ENCODE assay signal across 11 cellular contexts in genomic region chr5:139446956-139447779, GRCh38. TPM values are rescaled to one million over a fixed set of nuclear protein-coding genes. Genes with fewer than 3 reads are reported as not detected.
DNase-seq lines count a peak whose midpoint lies in the region; ATAC-seq and TF ChIP-seq lines count a peak whose summit lies in the region.
"Had no signal": no experiment of that assay in that cellular context is flagged by ENCODE, and none has a peak within 500 bp of the region (broad histone marks: within the 10 kb centered on the region; RNA-seq: fewer than 3 reads in every experiment).

No MANE protein-coding gene starts in this region.

- H3K36me3 ChIP-seq in osteoblast (ENCODE audit: insufficient read depth, low read length) (no peaks in the 10 kb centered on the region), prostate gland (no peaks in the 10 kb centered on the region)

- WGBS in prostate gland, result 88% methylated on average over 5 of the region's 5 CpGs

- peak overlapping the region; percentile 96 for H3K27ac Mint-ChIP-seq in activated CD4-positive, alpha-beta T cell treated with anti-CD3 and anti-CD28 coated beads, Interleukin-2, amount 10 ng/mL, durations not matched to agents 24 days and 14 days
- H3K27ac Mint-ChIP-seq in naive thymus-derived CD8-positive, alpha-beta T cell, result peak overlapping the region in 3 of 10 donors; percentile 11 to 86 (median 27)
- H3K27ac Mint-ChIP-seq: endodermal cell had no signal

- peak; percentile 71 for ATAC-seq in HG02571 (IDR thresholded peaks at IDR 0.05; ENCODE audit: unreplicated experiment)
- ATAC-seq in naive thymus-derived CD8-positive, alpha-beta T cell, result no peak

- TF ChIP-seq POLR2A in prostate gland (IDR thresholded peaks at IDR 0.05), result no peak

- H3K27me3 ChIP-seq in osteoblast (ENCODE audit: insufficient read depth, low read length) (no peaks in the 10 kb centered on the region), prostate gland (replicated peaks; ENCODE audit: insufficient read depth) (no peaks in the 10 kb centered on the region)

- peaks cover 7% of the 10 kb centered on the region for H3K9me3 Mint-ChIP-seq in activated CD4-positive, alpha-beta T cell treated with anti-CD3 and anti-CD28 coated beads, Interleukin-2, amount 10 ng/mL, durations not matched to agents 24 days and 14 days
- no peaks in the 10 kb centered on the region for H3K9me3 Mint-ChIP-seq in naive thymus-derived CD8-positive, alpha-beta T cell
- H3K9me3 Mint-ChIP-seq: endodermal cell had no signal

- H3K4me1 Mint-ChIP-seq in activated CD4-positive, alpha-beta T cell treated with anti-CD3 and anti-CD28 coated beads, Interleukin-2, amount 10 ng/mL, durations not matched to agents 24 days and 14 days, result peaks cover 61% of the 10 kb centered on the region
- peaks cover 16 to 42% (median 30%) of the 10 kb centered on the region in 4 donors for H3K4me1 Mint-ChIP-seq in naive thymus-derived CD8-positive, alpha-beta T cell

- intact Hi-C loops in activated CD4-positive, alpha-beta T cell treated with anti-CD3 and anti-CD28 coated beads, Interleukin-2, amount 10 ng/mL, durations not matched to agents 24 days and 14 days (cut with micrococcal nuclease), result loop anchor here (1.0 to 2.0 kb wide), 4 partner anchors 8 to 66 kb away; partner anchors contain the start of gene DNAJC18
- intact Hi-C loops in prostate gland (cut with DNase I), result no loop called here

- H3K4me3 Mint-ChIP-seq in activated CD4-positive, alpha-beta T cell treated with anti-CD3 and anti-CD28 coated beads, Interleukin-2, amount 10 ng/mL, durations not matched to agents 24 days and 14 days, result peak overlapping the region; percentile 54
- no peak overlapping the region for H3K4me3 Mint-ChIP-seq in naive thymus-derived CD8-positive, alpha-beta T cell
- H3K4me3 Mint-ChIP-seq: endodermal cell had no signal

- H3K9me3 ChIP-seq in osteoblast (ENCODE audit: low read depth, low read length) (no peaks in the 10 kb centered on the region), prostate gland (no peaks in the 10 kb centered on the region)

- POLR2A ChIA-PET in naive thymus-derived CD8-positive, alpha-beta T cell (lab: Charles Lee), result interaction anchor here (0.7 to 1.9 kb wide), 4 partner anchors 8 to 16 kb away, joined by 3 to 15 read pairs (median 4); partner anchors contain the start of gene DNAJC18

- peak overlapping the region; percentile 9 for H3K4me2 ChIP-seq in osteoblast (ENCODE audit: insufficient read depth, low read length)

- TF ChIP-seq CTCF in osteoblast (IDR thresholded peaks at IDR 0.05; ENCODE audit: extremely low read depth, low read depth, low read length) (no peak), prostate gland (IDR thresholded peaks at IDR 0.05) (no peak)

- H4K20me1 ChIP-seq in osteoblast (ENCODE audit: insufficient read depth, low read length), result no peaks in the 10 kb centered on the region

- no peaks in the 10 kb centered on the region for H3K27me3 Mint-ChIP-seq in activated CD4-positive, alpha-beta T cell treated with anti-CD3 and anti-CD28 coated beads, Interleukin-2, amount 10 ng/mL, durations not matched to agents 24 days and 14 days
- H3K27me3 Mint-ChIP-seq in naive thymus-derived CD8-positive, alpha-beta T cell, result no peaks in the 10 kb centered on the region

- no peak overlapping the region for H3K27ac ChIP-seq in osteoblast (ENCODE audit: low read depth, low read length)
- no peak overlapping the region for H3K27ac ChIP-seq in prostate gland

- peaks cover 19% of the 10 kb centered on the region for H3K36me3 Mint-ChIP-seq in activated CD4-positive, alpha-beta T cell treated with anti-CD3 and anti-CD28 coated beads, Interleukin-2, amount 10 ng/mL, durations not matched to agents 24 days and 14 days (ENCODE audit: low read depth)
- H3K36me3 Mint-ChIP-seq in naive thymus-derived CD8-positive, alpha-beta T cell, result no peaks in the 10 kb centered on the region

- H2AFZ ChIP-seq in osteoblast (ENCODE audit: low read length), result no peak overlapping the region

- peaks cover 35% of the 10 kb centered on the region for H3K4me1 ChIP-seq in osteoblast (ENCODE audit: insufficient read depth, low read length)
- H3K4me1 ChIP-seq in prostate gland (replicated peaks), result no peaks in the 10 kb centered on the region

- H3K4me3 ChIP-seq in osteoblast (ENCODE audit: insufficient read depth, low read length), result no peak overlapping the region
- no peak overlapping the region for H3K4me3 ChIP-seq in prostate gland
- H3K4me3 ChIP-seq: lung had no signal

- peak; percentile 78 for DNase-seq in activated CD4-positive, alpha-beta T cell treated with anti-CD3 and anti-CD28 coated beads, Interleukin-2, amount 10 ng/mL, durations not matched to agents 24 days and 14 days
- DNase-seq in activated CD4-positive, alpha-beta T cell treated with anti-CD3 and anti-CD28 coated beads, Interleukin-2, amount 50 U/mL, for 4 hours, result no peak
- DNase-seq in activated CD4-positive, alpha-beta T cell treated with anti-CD3 and anti-CD28 coated beads, Interleukin-2, amount 50 U/mL, for 48 hours, result peak; percentile 52 to 67
- DNase-seq in osteoblast (ENCODE audit: insufficient read length, low spot score, missing footprints), result peak; percentile 71
- DNase-seq in naive thymus-derived CD8-positive, alpha-beta T cell, result no peak
- no peak for DNase-seq in prostate gland (ENCODE audit: low spot score)
- no peak for DNase-seq in Ammon's horn (ENCODE audit: low spot score)
- DNase-seq: endodermal cell had no signal

- no peaks in the 10 kb centered on the region for H3K79me2 ChIP-seq in osteoblast (ENCODE audit: insufficient read depth, low read length)

RNA-seq across cellular contexts. Expression of gene DNAJC18, which starts 7.8 kb away (rescaled TPM):
- total RNA-seq in activated CD4-positive, alpha-beta T cell treated with anti-CD3 and anti-CD28 coated beads, Interleukin-2, amount 10 ng/mL, durations not matched to agents 24 days and 14 days, result 34.2 and 38.6 TPM in 2 replicates
- total RNA-seq in osteoblast (12.4 and 16.3 TPM in 2 replicates), prostate gland (10 to 100 TPM in 1 of 2 donors, 1 to 10 TPM in 1; 7.3 to 11.5 TPM)
- total RNA-seq in naive thymus-derived CD8-positive, alpha-beta T cell, result 1 to 10 TPM; 3.8 to 5.5 TPM
- polyA plus RNA-seq in naive thymus-derived CD8-positive, alpha-beta T cell, result 1 to 10 TPM; 2.8 to 9.1 (median 5.1) TPM

RNA-seq across cellular contexts. Expression of gene ECSCR, which starts 15.4 kb away (rescaled TPM):
- 1.6 and 1.7 TPM in 2 replicates for total RNA-seq in activated CD4-positive, alpha-beta T cell treated with anti-CD3 and anti-CD28 coated beads, Interleukin-2, amount 10 ng/mL, durations not matched to agents 24 days and 14 days
- total RNA-seq in osteoblast, result 0.36 TPM in 1 of 2 replicates, not detected in the other
- not detected for total RNA-seq in naive thymus-derived CD8-positive, alpha-beta T cell
- polyA plus RNA-seq in naive thymus-derived CD8-positive, alpha-beta T cell, result under 1 TPM in 1 of 3 donors, not detected in 2; 0.36 TPM
- 1 to 10 TPM; 5.3 to 6.7 TPM for total RNA-seq in prostate gland

RNA-seq across cellular contexts. Expression of gene SMIM33, which starts 23.6 kb away (rescaled TPM):
- total RNA-seq in activated CD4-positive, alpha-beta T cell treated with anti-CD3 and anti-CD28 coated beads, Interleukin-2, amount 10 ng/mL, durations not matched to agents 24 days and 14 days, result 0.37 and 0.38 TPM in 2 replicates
- not detected in 2 replicates for total RNA-seq in osteoblast
- under 1 TPM in 1 of 2 experiments, not detected in 1; 0.13 TPM for total RNA-seq in naive thymus-derived CD8-positive, alpha-beta T cell
- polyA plus RNA-seq in naive thymus-derived CD8-positive, alpha-beta T cell, result under 1 TPM; 0.17 to 0.43 (median 0.30) TPM
- not detected for total RNA-seq in prostate gland
- total RNA-seq: endodermal cell, lung had no signal
- polyA plus RNA-seq: AG04450 had no signal

RNA-seq across cellular contexts. Expression of gene STING1, which starts 35.4 kb away (rescaled TPM):
- total RNA-seq in activated CD4-positive, alpha-beta T cell treated with anti-CD3 and anti-CD28 coated beads, Interleukin-2, amount 10 ng/mL, durations not matched to agents 24 days and 14 days, result 198 and 201 TPM in 2 replicates
- total RNA-seq in osteoblast (46.3 and 48.3 TPM in 2 replicates), prostate gland (10 to 100 TPM; 33.8 to 59.1 TPM)
- 10 to 100 TPM; 65.3 to 68.1 TPM for total RNA-seq in naive thymus-derived CD8-positive, alpha-beta T cell
- polyA plus RNA-seq in naive thymus-derived CD8-positive, alpha-beta T cell, result 10 to 100 TPM; 40.6 to 87.3 (median 45.1) TPM

RNA-seq across cellular contexts. Expression of gene SPATA24, which starts 43.3 kb away (rescaled TPM):
- total RNA-seq in activated CD4-positive, alpha-beta T cell treated with anti-CD3 and anti-CD28 coated beads, Interleukin-2, amount 10 ng/mL, durations not matched to agents 24 days and 14 days, result 4.2 TPM in 2 replicates
- total RNA-seq in osteoblast, result 2.9 and 3.6 TPM in 2 replicates
- 1 to 10 TPM; 4.4 to 4.6 TPM for total RNA-seq in naive thymus-derived CD8-positive, alpha-beta T cell
- polyA plus RNA-seq in naive thymus-derived CD8-positive, alpha-beta T cell, result 1 to 10 TPM; 2.9 to 8.7 (median 4.3) TPM
- 10 to 100 TPM in 1 of 2 donors, 1 to 10 TPM in 1; 4.4 to 27.3 TPM for total RNA-seq in prostate gland

Comparison
In these comparisons a context has a peak if more than half of its experiments do, and no peak if none do; other contexts are left out.
1. DNase-seq: peak in activated CD4-positive, alpha-beta T cell treated with anti-CD3 and anti-CD28 coated beads, Interleukin-2, amount 10 ng/mL, durations not matched to agents 24 days and 14 days (single experiment), activated CD4-positive, alpha-beta T cell treated with anti-CD3 and anti-CD28 coated beads, Interleukin-2, amount 50 U/mL, for 48 hours (2 of 2) and osteoblast (single experiment); none in activated CD4-positive, alpha-beta T cell treated with anti-CD3 and anti-CD28 coated beads, Interleukin-2, amount 50 U/mL, for 4 hours (0 of 2), naive thymus-derived CD8-positive, alpha-beta T cell (0 of 10), prostate gland (single experiment) and Ammon's horn (single experiment).